16 cellular contexts compared by ENCODE assay signal in the genomic region with DNA sequence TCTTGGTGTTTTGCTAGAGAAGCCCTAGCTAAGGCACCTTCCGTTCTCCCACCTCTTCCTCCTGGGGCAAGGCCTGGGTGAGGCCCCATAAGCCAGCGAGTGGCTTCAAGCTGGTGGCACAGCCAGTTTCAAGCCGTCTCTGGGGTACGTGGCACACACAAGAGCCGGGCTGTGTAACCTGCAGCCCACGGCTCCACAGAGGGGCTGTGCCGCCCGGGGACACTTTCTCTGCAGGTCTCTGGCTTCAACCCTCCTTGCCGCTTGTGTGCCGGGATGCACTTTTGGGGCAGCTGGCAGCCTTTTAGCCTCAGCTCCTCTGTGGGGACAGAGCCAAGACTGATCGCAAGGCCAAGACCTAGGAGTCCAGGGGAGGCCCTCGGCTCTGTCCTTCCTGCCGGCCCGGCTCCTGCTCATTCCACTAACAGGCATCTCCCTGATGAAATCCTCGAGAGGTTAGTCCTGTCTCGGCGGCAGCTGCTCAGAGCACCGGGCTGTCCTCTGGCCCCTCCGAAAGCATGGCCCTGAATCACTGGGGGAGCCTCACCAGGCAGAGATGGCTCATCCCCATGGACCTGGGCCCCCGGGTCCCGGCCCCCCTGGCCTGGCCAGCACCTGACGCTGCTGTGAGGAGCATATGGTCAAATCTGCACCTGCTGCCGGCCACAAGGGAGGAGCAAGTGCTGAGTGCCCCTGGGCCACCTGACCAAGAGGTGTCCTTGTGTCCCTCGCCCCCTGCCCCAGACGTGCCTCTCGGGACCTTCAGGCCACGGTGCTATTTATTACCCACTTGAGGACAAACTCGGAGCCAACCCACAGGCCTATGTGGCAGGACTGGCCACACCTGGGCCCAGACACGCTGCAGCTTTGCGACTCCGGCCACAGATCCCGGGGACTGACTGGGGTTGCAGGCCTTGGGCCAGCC.
A peak's percentile ranks its signal among the peaks of the same experiment; 100 is the strongest.
DNase-seq lines count a peak whose midpoint lies in the region; ATAC-seq and TF ChIP-seq lines count a peak whose summit lies in the region.
"Had no signal": no experiment of that assay in that cellular context is flagged by ENCODE, and none has a peak within 500 bp of the region (broad histone marks: within the 10 kb centered on the region; RNA-seq: fewer than 3 reads in every experiment).

No MANE protein-coding gene starts in this region.

- H3K4me1 ChIP-seq in left ventricle myocardium inferior: peaks cover 2% of the 10 kb centered on the region

- ATAC-seq in Right ventricle myocardium inferior (no peak), HG02798 (IDR thresholded peaks at IDR 0.05; ENCODE audit: poor library complexity, unreplicated experiment) (no peak)
- no peak for ATAC-seq in stimulated activated naive CD8-positive, alpha-beta T cell treated with anti-CD3 and anti-CD28 coated beads, Interleukin-15, Interleukin-2, amounts not matched to agents 100 U/mL and 50 U/mL, for 24 hours
- ATAC-seq: left colon; naive thymus-derived CD4-positive, alpha-beta T cell; Panc1 had no signal

- H3K36me3 Mint-ChIP-seq in chondrocyte (ENCODE audit: low read depth) (no peaks in the 10 kb centered on the region), mesothelial cell of epicardium (no peaks in the 10 kb centered on the region)
- H3K36me3 Mint-ChIP-seq: activated naive CD8-positive, alpha-beta T cell treated with anti-CD3 and anti-CD28 coated beads, Interleukin-2, amount 10 ng/mL, durations not matched to agents 7 days and 5 days; naive thymus-derived CD4-positive, alpha-beta T cell had no signal

- no peaks in the 10 kb centered on the region for H3K9me3 ChIP-seq in left ventricle myocardium inferior (replicated peaks)

- H3K4me1 Mint-ChIP-seq in chondrocyte (ENCODE audit: low read depth) (peaks cover 4% of the 10 kb centered on the region), mesothelial cell of epicardium (peaks cover 34% of the 10 kb centered on the region)
- H3K4me1 Mint-ChIP-seq: activated naive CD8-positive, alpha-beta T cell treated with anti-CD3 and anti-CD28 coated beads, Interleukin-2, amount 10 ng/mL, durations not matched to agents 7 days and 5 days had no signal

- intact Hi-C loops in Right ventricle myocardium inferior (cut with DNase I): no loop called here
- intact Hi-C loops in left ventricle myocardium inferior (cut with micrococcal nuclease): no loop called here

- no peak overlapping the region for H3K27ac ChIP-seq in left ventricle myocardium inferior (replicated peaks)
- H3K27ac ChIP-seq: GM23248 had no signal

- H3K27ac Mint-ChIP-seq in chondrocyte (ENCODE audit: unreplicated experiment) (no peak overlapping the region), mesothelial cell of epicardium (no peak overlapping the region)
- H3K27ac Mint-ChIP-seq: activated naive CD8-positive, alpha-beta T cell treated with anti-CD3 and anti-CD28 coated beads, Interleukin-2, amount 10 ng/mL, durations not matched to agents 7 days and 5 days; naive thymus-derived CD4-positive, alpha-beta T cell had no signal

- TF ChIP-seq CTCF in left ventricle myocardium inferior (IDR thresholded peaks at IDR 0.05; ENCODE audit: borderline replicate concordance): no peak
- no peak for TF ChIP-seq CTCF in chondrocyte (IDR thresholded peaks at IDR 0.05)
- TF ChIP-seq CTCF in mesothelial cell of epicardium (IDR thresholded peaks at IDR 0.05; ENCODE audit: unreplicated experiment): no peak

- H3K9me3 Mint-ChIP-seq in chondrocyte (ENCODE audit: low read depth) (no peaks in the 10 kb centered on the region), mesothelial cell of epicardium (no peaks in the 10 kb centered on the region)
- H3K9me3 Mint-ChIP-seq: activated naive CD8-positive, alpha-beta T cell treated with anti-CD3 and anti-CD28 coated beads, Interleukin-2, amount 10 ng/mL, durations not matched to agents 7 days and 5 days; naive thymus-derived CD4-positive, alpha-beta T cell had no signal

- H3K27me3 Mint-ChIP-seq in chondrocyte (ENCODE audit: low read depth) (no peaks in the 10 kb centered on the region), mesothelial cell of epicardium (ENCODE audit: low read depth) (no peaks in the 10 kb centered on the region)
- H3K27me3 Mint-ChIP-seq: activated naive CD8-positive, alpha-beta T cell treated with anti-CD3 and anti-CD28 coated beads, Interleukin-2, amount 10 ng/mL, durations not matched to agents 7 days and 5 days; naive thymus-derived CD4-positive, alpha-beta T cell had no signal

- H3K4me3 Mint-ChIP-seq in chondrocyte (ENCODE audit: unreplicated experiment) (no peak overlapping the region), mesothelial cell of epicardium (no peak overlapping the region)
- H3K4me3 Mint-ChIP-seq: activated naive CD8-positive, alpha-beta T cell treated with anti-CD3 and anti-CD28 coated beads, Interleukin-2, amount 10 ng/mL, durations not matched to agents 7 days and 5 days; naive thymus-derived CD4-positive, alpha-beta T cell had no signal

- H3K36me3 ChIP-seq in left ventricle myocardium inferior: no peaks in the 10 kb centered on the region

- DNase-seq in Right ventricle myocardium inferior (ENCODE audit: missing footprints): peak; percentile 67
- no peak for DNase-seq in left ventricle myocardium inferior
- peak; percentile 78 for DNase-seq in chondrocyte (ENCODE audit: low spot score)
- DNase-seq in mesothelial cell of epicardium (ENCODE audit: low spot score in 2 of 2, unreplicated experiment in 2 of 2): peak; percentile 13 to 37
- DNase-seq in stimulated activated naive CD8-positive, alpha-beta T cell treated with anti-CD3 and anti-CD28 coated beads, Interleukin-15, Interleukin-2, amounts not matched to agents 100 U/mL and 50 U/mL, for 24 hours: peak; percentile 2
- no peak for DNase-seq in HK-2 (ENCODE audit: unreplicated experiment)
- no peak for DNase-seq in NCI-H2196 (lab: John Stamatoyannopoulos, UW; ENCODE audit: unreplicated experiment)
- DNase-seq: activated naive CD8-positive, alpha-beta T cell treated with anti-CD3 and anti-CD28 coated beads, Interleukin-2, amount 10 ng/mL, durations not matched to agents 7 days and 5 days; effector memory CD4-positive, alpha-beta T cell; GM23248; KG1; NCI-H1092 had no signal

- H3K4me3 ChIP-seq in left ventricle myocardium inferior: no peak overlapping the region
- H3K4me3 ChIP-seq: GM23248 had no signal

- H3K27me3 ChIP-seq in left ventricle myocardium inferior (ENCODE audit: low read depth): no peaks in the 10 kb centered on the region

Comparison
In these comparisons a context has a peak if more than half of its experiments do, and no peak if none do; other contexts are left out.
1. DNase-seq: peak in Right ventricle myocardium inferior (single experiment), chondrocyte (single experiment), mesothelial cell of epicardium (2 of 2) and stimulated activated naive CD8-positive, alpha-beta T cell treated with anti-CD3 and anti-CD28 coated beads, Interleukin-15, Interleukin-2, amounts not matched to agents 100 U/mL and 50 U/mL, for 24 hours (single experiment); none in left ventricle myocardium inferior (single experiment), HK-2 (single experiment) and NCI-H2196 (single experiment).